22 cellular contexts compared by ENCODE assay signal in genomic region chr11:103610435-103610834, GRCh38.
DNase-seq lines count a peak whose midpoint lies in the region; ATAC-seq and TF ChIP-seq lines count a peak whose summit lies in the region.
"Had no signal": no experiment of that assay in that cellular context is flagged by ENCODE, and none has a peak within 500 bp of the region (broad histone marks: within the 10 kb centered on the region; RNA-seq: fewer than 3 reads in every experiment).

No MANE protein-coding gene starts in this region.

- H2BK5ac ChIP-seq in IMR-90 (ENCODE audit: low read depth, low read length, poor library complexity, severe bottlenecking): no peak overlapping the region
- H2BK5ac ChIP-seq in mesenchymal stem cell (ENCODE audit: low read depth, low read length, poor library complexity, severe bottlenecking): no peak overlapping the region

- peak overlapping the region; percentile 20 to 43; a peak in 2 of 4 replicates for H4K8ac ChIP-seq in IMR-90 (ENCODE audit: low read depth in 2 of 2, low read length in 2 of 2)
- H4K8ac ChIP-seq in mesenchymal stem cell (ENCODE audit: low read length): peak overlapping the region; percentile 5

- intact Hi-C loops in IMR-90 (cut with micrococcal nuclease): no loop called here
- intact Hi-C loops in testis (cut with DNase I; ENCODE audit: low total_unique reads): no loop called here
- intact Hi-C loops in A673 (cut with micrococcal nuclease; ENCODE audit: unreplicated experiment): no loop called here

- no peak overlapping the region for H3K9ac ChIP-seq in IMR-90 (ENCODE audit: low read depth, low read length)
- no peak overlapping the region for H3K9ac ChIP-seq in mesenchymal stem cell (ENCODE audit: low read length)

- H3K4me1 Mint-ChIP-seq in activated T-helper 17 cell treated with anti-CD3 and anti-CD28 coated beads, Interleukin-2, amount 50 U/mL, for 72 hours: no peaks in the 10 kb centered on the region
- H3K4me1 Mint-ChIP-seq: CD4-positive, CD25-positive, alpha-beta regulatory T cell; CD8-positive, alpha-beta memory T cell; IgD-negative memory B cell had no signal

- H3K14ac ChIP-seq in IMR-90 (replicated peaks; ENCODE audit: low read depth, low read length) (peak overlapping the region; percentile 68), mesenchymal stem cell (ENCODE audit: low read length in 2 of 2) (no peak overlapping the region)

- H3K4ac ChIP-seq in IMR-90 (ENCODE audit: low read depth, low read length) (peak overlapping the region; percentile 63), mesenchymal stem cell (ENCODE audit: low read depth in 1 of 2, low read length in 2 of 2) (no peak overlapping the region)

- no TSS peak for BruUV-seq in IMR-90 (replicated peaks; lab: Mats Ljungman, UMichigan)
- no TSS peak for BruUV-seq in A673 (replicated peaks; lab: Mats Ljungman, UMichigan)

- no peaks in the 10 kb centered on the region for H3K27me3 ChIP-seq in ACC112 (ENCODE audit: insufficient read depth, low read length)
- H3K27me3 ChIP-seq in IMR-90 (ENCODE audit: control insufficient read depth, insufficient read depth, low read length): no peaks in the 10 kb centered on the region
- no peaks in the 10 kb centered on the region for H3K27me3 ChIP-seq in mesenchymal stem cell (ENCODE audit: control insufficient read depth in 1 of 2, insufficient read depth in 1 of 2, low read length in 2 of 2)
- H3K27me3 ChIP-seq in testis: no peaks in the 10 kb centered on the region
- no peaks in the 10 kb centered on the region for H3K27me3 ChIP-seq in A673 (replicated peaks; ENCODE audit: insufficient read depth, low read depth, low read length, poor library complexity)
- H3K27me3 ChIP-seq: BE2C had no signal

- peaks cover 28% of the 10 kb centered on the region for H3K4me1 ChIP-seq in ACC112 (ENCODE audit: control insufficient read depth, insufficient read depth, low read length, unreplicated experiment)
- H3K4me1 ChIP-seq in IMR-90 (ENCODE audit: control insufficient read depth, insufficient read depth, low read length): peaks cover 8% of the 10 kb centered on the region; the same call in 1 of the 2 replicates
- peaks cover 9% of the 10 kb centered on the region for H3K4me1 ChIP-seq in mesenchymal stem cell (ENCODE audit: control insufficient read depth, insufficient read depth, low read depth, low read length)
- no peaks in the 10 kb centered on the region for H3K4me1 ChIP-seq in testis
- no peaks in the 10 kb centered on the region for H3K4me1 ChIP-seq in A673 (ENCODE audit: insufficient read depth, low read length, poor library complexity, severe bottlenecking)
- H3K4me1 ChIP-seq: BE2C had no signal

- H3K27ac ChIP-seq in ACC112 (ENCODE audit: low read depth, low read length): 0 out of 2 replicates have a peak overlapping the region, but pooled peaks have one; percentile 82
- no peak overlapping the region for H3K27ac ChIP-seq in IMR-90 (ENCODE audit: insufficient read depth, low read length)
- no peak overlapping the region for H3K27ac ChIP-seq in mesenchymal stem cell (ENCODE audit: low read length, poor library complexity, severe bottlenecking)
- H3K27ac ChIP-seq in testis: no peak overlapping the region
- H3K27ac ChIP-seq in A673 (ENCODE audit: low read depth, low read length, poor library complexity, severe bottlenecking): no peak overlapping the region

- H3K79me2 ChIP-seq in ACC112 (ENCODE audit: control insufficient read depth, insufficient read depth, low read length, unreplicated experiment): no peaks in the 10 kb centered on the region

- TF ChIP-seq RAD21 in IMR-90 (IDR thresholded peaks at IDR 0.05; ENCODE audit: low read length): no peak

- TF ChIP-seq CTCF in IMR-90 (conservative IDR thresholded peaks at IDR 0.05; ENCODE audit: low read depth, low read length): no peak
- TF ChIP-seq CTCF in testis (IDR thresholded peaks at IDR 0.05): no peak
- TF ChIP-seq CTCF in A673 (conservative IDR thresholded peaks at IDR 0.05; ENCODE audit: low read depth, low read length): no peak

- H4K20me1 ChIP-seq in IMR-90 (ENCODE audit: insufficient read depth, low read length): no peaks in the 10 kb centered on the region

- H4K91ac ChIP-seq in IMR-90 (ENCODE audit: insufficient read depth, low read depth, low read length): peak overlapping the region; percentile 50; the same call in 1 of the 2 replicates
- H4K91ac ChIP-seq in mesenchymal stem cell (ENCODE audit: low read length): no peak overlapping the region

- H2AK5ac ChIP-seq in IMR-90 (ENCODE audit: low read depth, low read length) (peak overlapping the region; percentile 32), mesenchymal stem cell (ENCODE audit: low read length, severe bottlenecking) (no peak overlapping the region)

- H3K4me3 ChIP-seq in ACC112 (ENCODE audit: low read depth, low read length) (no peak overlapping the region; the same call in 1 of the 2 replicates), IMR-90 (ENCODE audit: insufficient read depth, low read depth, low read length) (no peak overlapping the region), mesenchymal stem cell (ENCODE audit: insufficient read depth in 1 of 2, low read depth in 1 of 2, low read length in 2 of 2) (peak overlapping the region in 1 of 2 experiments; percentile 16), testis (no peak overlapping the region), A673 (ENCODE audit: low read depth, low read length, poor library complexity, severe bottlenecking) (no peak overlapping the region)
- H3K4me3 ChIP-seq: GM12878 had no signal

- DNase-seq in IMR-90 (no peak), fibroblast of gingiva (ENCODE audit: low read depth) (peak; percentile 39), mesenchymal stem cell (no peak), testis (no peak), A673 (ENCODE audit: low spot score) (no peak), putamen (ENCODE audit: low spot score) (no peak)
- DNase-seq: 8988T; ACHN; BE2C; C1 segment of cervical spinal cord; CD4-positive, CD25-positive, alpha-beta regulatory T cell; CD8-positive, alpha-beta memory T cell; COR-L47; DMS 273 treated with DMSO at 0.1 percent for 48 hours; DMS53; DND-41; EL; H9 had no signal

- no peaks in the 10 kb centered on the region for H3K9me1 ChIP-seq in IMR-90 (ENCODE audit: insufficient read depth, low read length)

- H3K36me3 ChIP-seq in ACC112 (ENCODE audit: insufficient read depth, low read length) (no peaks in the 10 kb centered on the region; the same call in 1 of the 2 replicates), IMR-90 (ENCODE audit: control insufficient read depth, insufficient read depth, low read length) (no peaks in the 10 kb centered on the region), mesenchymal stem cell (ENCODE audit: control insufficient read depth in 1 of 2, insufficient read depth in 2 of 2, low read depth in 1 of 2, low read length in 2 of 2) (no peaks in the 10 kb centered on the region), testis (ENCODE audit: low read depth, missing control alignments) (no peaks in the 10 kb centered on the region), A673 (ENCODE audit: insufficient read depth, low read length, poor library complexity, severe bottlenecking) (no peaks in the 10 kb centered on the region)
- H3K36me3 ChIP-seq: BE2C had no signal

- CTCF ChIA-PET in IMR-90 (lab: Yijun Ruan, JAX) (no interaction called here), A673 (lab: Charles Lee) (no interaction called here)

- H3K79me1 ChIP-seq in IMR-90 (ENCODE audit: low read depth in 1 of 2, low read length in 2 of 2): no peaks in the 10 kb centered on the region
- no peaks in the 10 kb centered on the region for H3K79me1 ChIP-seq in mesenchymal stem cell (replicated peaks; ENCODE audit: low read length, poor library complexity, severe bottlenecking)

- H3K9me3 Mint-ChIP-seq in activated T-helper 17 cell treated with anti-CD3 and anti-CD28 coated beads, Interleukin-2, amount 50 U/mL, for 72 hours: no peaks in the 10 kb centered on the region
- H3K9me3 Mint-ChIP-seq: CD8-positive, alpha-beta memory T cell had no signal

- H2AFZ ChIP-seq in ACC112 (ENCODE audit: low read length, unreplicated experiment) (peak overlapping the region; percentile 90), IMR-90 (replicated peaks; ENCODE audit: low read length, poor library complexity) (no peak overlapping the region), mesenchymal stem cell (ENCODE audit: low read depth, low read length) (no peak overlapping the region)

- no peak overlapping the region for H3K4me2 ChIP-seq in IMR-90 (ENCODE audit: low read depth, low read length)
- no peak overlapping the region for H3K4me2 ChIP-seq in mesenchymal stem cell (ENCODE audit: low read length, poor library complexity, severe bottlenecking)

- no peak overlapping the region for H2BK12ac ChIP-seq in mesenchymal stem cell (ENCODE audit: low read length in 2 of 2)

- H3K56ac ChIP-seq in IMR-90 (ENCODE audit: extremely low read depth, insufficient read depth, low read length): no peak overlapping the region

- H3K18ac ChIP-seq in IMR-90 (ENCODE audit: low read depth, low read length) (peak overlapping the region; percentile 14; the same call in 1 of the 2 replicates), mesenchymal stem cell (ENCODE audit: low read depth in 1 of 2, low read length in 2 of 2) (no peak overlapping the region)

- ATAC-seq in IMR-90 (ENCODE audit: low read depth): no peak
- no peak for ATAC-seq in activated T-helper 17 cell treated with anti-CD3 and anti-CD28 coated beads, Interleukin-2, amount 50 U/mL, for 72 hours (replicated peaks)
- ATAC-seq: GM12878 had no signal

- H3K9me3 ChIP-seq in IMR-90 (ENCODE audit: control insufficient read depth, insufficient read depth, low read length): no peaks in the 10 kb centered on the region
- no peaks in the 10 kb centered on the region for H3K9me3 ChIP-seq in mesenchymal stem cell (ENCODE audit: control insufficient read depth, low read length)
- no peaks in the 10 kb centered on the region for H3K9me3 ChIP-seq in testis
- H3K9me3 ChIP-seq in A673 (ENCODE audit: low read depth, low read length, poor library complexity, severe bottlenecking): no peaks in the 10 kb centered on the region
- H3K9me3 ChIP-seq: BE2C had no signal

- in situ Hi-C loops in IMR-90 (cut with MboI; ENCODE audit: low sequenced_read_pairs): no loop called here

- no peak overlapping the region for H3K27ac Mint-ChIP-seq in activated T-helper 17 cell treated with anti-CD3 and anti-CD28 coated beads, Interleukin-2, amount 50 U/mL, for 72 hours
- H3K27ac Mint-ChIP-seq: CD4-positive, CD25-positive, alpha-beta regulatory T cell; CD8-positive, alpha-beta memory T cell; H9; IgD-negative memory B cell had no signal

- H3K4me3 Mint-ChIP-seq in activated T-helper 17 cell treated with anti-CD3 and anti-CD28 coated beads, Interleukin-2, amount 50 U/mL, for 72 hours: no peak overlapping the region
- H3K4me3 Mint-ChIP-seq: CD4-positive, CD25-positive, alpha-beta regulatory T cell; CD8-positive, alpha-beta memory T cell; H9; IgD-negative memory B cell had no signal

- TF ChIP-seq POLR2A in IMR-90 (IDR thresholded peaks at IDR 0.05; ENCODE audit: low read depth, low read length) (no peak), testis (IDR thresholded peaks at IDR 0.05) (no peak)

- POLR2A ChIA-PET in IMR-90 (lab: Charles Lee; ENCODE audit: unreplicated experiment): no interaction called here
- POLR2A ChIA-PET in A673 (lab: Charles Lee; ENCODE audit: low non-redundant PET): no interaction called here

- H3K23ac ChIP-seq in IMR-90 (ENCODE audit: low read depth, low read length) (no peak overlapping the region), mesenchymal stem cell (ENCODE audit: low read length in 2 of 2) (no peak overlapping the region)

- no peak overlapping the region for H2AK9ac ChIP-seq in IMR-90 (replicated peaks; ENCODE audit: low read depth, low read length, poor library complexity)

- H2BK120ac ChIP-seq in IMR-90 (ENCODE audit: low read depth, low read length) (peak overlapping the region; percentile 50), mesenchymal stem cell (ENCODE audit: low read depth, low read length) (no peak overlapping the region)

- peak overlapping the region; percentile 75; the same call in 2 of the 3 replicates for H2BK15ac ChIP-seq in IMR-90 (ENCODE audit: low read depth, low read length)
- H2BK15ac ChIP-seq in mesenchymal stem cell (ENCODE audit: low read depth, poor library complexity, severe bottlenecking): no peak overlapping the region

- H3K27me3 Mint-ChIP-seq in activated T-helper 17 cell treated with anti-CD3 and anti-CD28 coated beads, Interleukin-2, amount 50 U/mL, for 72 hours: peaks cover 18% of the 10 kb centered on the region

- dilution Hi-C loops in IMR-90 (cut with HindIII; ENCODE audit: low sequenced_read_pairs, unreplicated experiment): no loop called here

- H2BK20ac ChIP-seq in IMR-90 (ENCODE audit: low read depth, low read length): peak overlapping the region; percentile 93; the same call in 1 of the 2 replicates

- H4K5ac ChIP-seq in IMR-90 (ENCODE audit: low read depth, low read length): peak overlapping the region; percentile 26; the same call in 1 of the 2 replicates

- no peaks in the 10 kb centered on the region for H3K36me3 Mint-ChIP-seq in activated T-helper 17 cell treated with anti-CD3 and anti-CD28 coated beads, Interleukin-2, amount 50 U/mL, for 72 hours (ENCODE audit: low read depth)
- H3K36me3 Mint-ChIP-seq: CD4-positive, CD25-positive, alpha-beta regulatory T cell; CD8-positive, alpha-beta memory T cell; IgD-negative memory B cell had no signal
